ENCODE assay signal across 7 cellular contexts in genomic region chr9:32581512-32582143, GRCh38. TPM values are rescaled to one million over a fixed set of nuclear protein-coding genes. Genes with fewer than 3 reads are reported as not detected.
A peak's percentile ranks its signal among the peaks of the same experiment; 100 is the strongest.
DNase-seq lines count a peak whose midpoint lies in the region; ATAC-seq and TF ChIP-seq lines count a peak whose summit lies in the region.

No MANE protein-coding gene starts in this region.

- 49% methylated on average over 3 of the region's 3 CpGs for WGBS in smooth muscle cell (ENCODE audit: low lambda C conversion rate)

- H3K36me3 ChIP-seq in smooth muscle cell (ENCODE audit: low read depth), result no peaks in the 10 kb centered on the region

- ATAC-seq in GM21737 (IDR thresholded peaks at IDR 0.05; ENCODE audit: unreplicated experiment) (peak; percentile 49), HG02759 (IDR thresholded peaks at IDR 0.05; ENCODE audit: unreplicated experiment) (no peak)

- H3K27me3 ChIP-seq in smooth muscle cell (ENCODE audit: low read depth), result no peaks in the 10 kb centered on the region

- no peak overlapping the region for H3K4me3 ChIP-seq in smooth muscle cell

- peak; percentile 69 for TF ChIP-seq CTCF in smooth muscle cell (IDR thresholded peaks at IDR 0.05; ENCODE audit: borderline replicate concordance, insufficient read depth, poor library complexity, severe bottlenecking)

- peaks cover 9% of the 10 kb centered on the region for H3K4me1 ChIP-seq in smooth muscle cell (ENCODE audit: low read depth)

- no peaks in the 10 kb centered on the region for H3K9me3 ChIP-seq in smooth muscle cell (replicated peaks; ENCODE audit: low read depth)

- no peaks in the 10 kb centered on the region for H3F3A ChIP-seq in smooth muscle cell (ENCODE audit: low read depth)

- H3K4me2 ChIP-seq in smooth muscle cell, result peak overlapping the region; percentile 59

- H3K9ac ChIP-seq in smooth muscle cell (ENCODE audit: low read depth), result no peak overlapping the region

- H3K79me2 ChIP-seq in smooth muscle cell (ENCODE audit: low read depth), result no peaks in the 10 kb centered on the region

- peak; percentile 41 for DNase-seq in DMS79 treated with DMSO at 0.1 percent for 48 hours (lab: John Stamatoyannopoulos, UW)
- DNase-seq in NCI-H2081 (lab: John Stamatoyannopoulos, UW), result peak; percentile 69 to 75
- DNase-seq in activated CD4-positive, alpha-beta T cell treated with anti-CD3 and anti-CD28 coated beads for 48 hours, result peak; percentile 32
- DNase-seq in germinal center (ENCODE audit: low spot score), result peak; percentile 30
- DNase-seq in smooth muscle cell (lab: John Stamatoyannopoulos, UW; ENCODE audit: unreplicated experiment), result no peak

- H2AFZ ChIP-seq in smooth muscle cell (ENCODE audit: low read depth), result peak overlapping the region; percentile 65

- peak overlapping the region; percentile 38 for H3K27ac ChIP-seq in smooth muscle cell (ENCODE audit: low read depth)

- no peaks in the 10 kb centered on the region for H4K20me1 ChIP-seq in smooth muscle cell (ENCODE audit: low read depth)

RNA-seq across cellular contexts. Expression of gene NDUFB6, which starts 8.7 kb away (rescaled TPM):
- total RNA-seq in smooth muscle cell, result 114 and 172 TPM in 2 replicates
- polyA plus RNA-seq in smooth muscle cell, result 149 and 162 TPM in 2 replicates

RNA-seq across cellular contexts. Expression of gene TOPORS, which starts 29.2 kb away (rescaled TPM):
- total RNA-seq in smooth muscle cell, result 25.3 and 34.1 TPM in 2 replicates
- 13.9 and 14.2 TPM in 2 replicates for polyA plus RNA-seq in smooth muscle cell

RNA-seq across cellular contexts. Expression of gene SMIM27, which starts 29.5 kb away (rescaled TPM):
- total RNA-seq in smooth muscle cell, result 2.9 and 3.5 TPM in 2 replicates
- 36.6 and 38.9 TPM in 2 replicates for polyA plus RNA-seq in smooth muscle cell

RNA-seq across cellular contexts. Expression of gene TAF1L, which starts 53.8 kb away (rescaled TPM):
- not detected in 2 replicates for total RNA-seq in smooth muscle cell
- polyA plus RNA-seq in smooth muscle cell, result 0.02 TPM in 1 of 2 replicates, not detected in the other

RNA-seq across cellular contexts. Expression of gene RIGI, which starts 55.6 kb away (rescaled TPM):
- 4.0 and 6.8 TPM in 2 replicates for total RNA-seq in smooth muscle cell
- polyA plus RNA-seq in smooth muscle cell, result 1.8 and 2.3 TPM in 2 replicates
